ENCODE assay signal across 15 cellular contexts in genomic region chr13:97340399-97340798, GRCh38.
DNase-seq lines count a peak whose midpoint lies in the region; ATAC-seq, FAIRE-seq and TF ChIP-seq lines count a peak whose summit lies in the region.
"Had no signal": no experiment of that assay in that cellular context is flagged by ENCODE, and none has a peak within 500 bp of the region (broad histone marks: within the 10 kb centered on the region; RNA-seq: fewer than 3 reads in every experiment).

No MANE protein-coding gene starts in this region.

- no peaks in the 10 kb centered on the region for H3K4me1 Mint-ChIP-seq in MCF 10A (ENCODE audit: insufficient read depth, unreplicated experiment)

- no peak overlapping the region for H3K27ac Mint-ChIP-seq in MCF 10A (ENCODE audit: low read depth, unreplicated experiment)
- H3K27ac Mint-ChIP-seq: activated naive CD4-positive, alpha-beta T cell treated with anti-CD3 and anti-CD28 coated beads, Interleukin-2, amount 50 U/mL, for 72 hours; T-helper 2 cell treated with Interferon-gamma antibody and Interleukin-4, amounts not matched to agents 5 μg/mL and 100 μg/mL, for 36 hours had no signal

- H3K9me3 Mint-ChIP-seq in MCF 10A (ENCODE audit: unreplicated experiment) = no peaks in the 10 kb centered on the region
- H3K9me3 Mint-ChIP-seq: activated naive CD4-positive, alpha-beta T cell treated with anti-CD3 and anti-CD28 coated beads, Interleukin-2, amount 50 U/mL, for 72 hours; T-helper 2 cell treated with Interferon-gamma antibody and Interleukin-4, amounts not matched to agents 5 μg/mL and 100 μg/mL, for 36 hours had no signal

- peak; percentile 60 for ATAC-seq in HG03460 (IDR thresholded peaks at IDR 0.05; ENCODE audit: unreplicated experiment)
- ATAC-seq: activated naive CD4-positive, alpha-beta T cell treated with anti-CD3 and anti-CD28 coated beads, Interleukin-2, amount 50 U/mL, for 72 hours had no signal

- H3K36me3 ChIP-seq in breast epithelium = no peaks in the 10 kb centered on the region
- no peaks in the 10 kb centered on the region for H3K36me3 ChIP-seq in hepatocyte (replicated peaks; ENCODE audit: insufficient read depth, low read depth)
- peaks cover 0 to 19% (median 0%) of the 10 kb centered on the region in 3 donors for H3K36me3 ChIP-seq in tibial nerve

- no peaks in the 10 kb centered on the region for H3K27me3 Mint-ChIP-seq in MCF 10A (ENCODE audit: insufficient read depth, unreplicated experiment)

- no peak for TF ChIP-seq EP300 in tibial nerve (IDR thresholded peaks at IDR 0.05)

- TF ChIP-seq POLR2A in breast epithelium (IDR thresholded peaks at IDR 0.05) (no peak), tibial nerve (IDR thresholded peaks at IDR 0.05) (no peak), GM12891 (IDR thresholded peaks at IDR 0.05; ENCODE audit: low read depth, low read length) (no peak)

- peak overlapping the region; percentile 2 to 36 for H3K27ac ChIP-seq in breast epithelium
- peak overlapping the region; percentile 77 for H3K27ac ChIP-seq in hepatocyte
- peak overlapping the region in 3 of 4 donors; percentile 67 to 83 (median 79) for H3K27ac ChIP-seq in tibial nerve
- H3K27ac ChIP-seq: KMS-11 had no signal

- no peak overlapping the region for H2AFZ ChIP-seq in hepatocyte

- no peaks in the 10 kb centered on the region for H3K4me1 ChIP-seq in breast epithelium
- H3K4me1 ChIP-seq in hepatocyte (ENCODE audit: insufficient read depth) = peaks cover 12% of the 10 kb centered on the region
- peaks cover 7 to 78% (median 26%) of the 10 kb centered on the region in 4 donors for H3K4me1 ChIP-seq in tibial nerve

- intact Hi-C loops in breast epithelium (cut with DNase I; ENCODE audit: low total_unique reads) (loop anchor here (10.0 kb wide), 1 partner anchor 226 kb away; no protein-coding TSS in a partner anchor), MCF 10A (cut with micrococcal nuclease) (loop anchor here (5.0 kb wide), 2 partner anchors 308 to 323 kb away; no protein-coding TSS in a partner anchor)

- H3K9me3 ChIP-seq in breast epithelium = no peaks in the 10 kb centered on the region
- no peaks in the 10 kb centered on the region for H3K9me3 ChIP-seq in hepatocyte (ENCODE audit: low read depth)
- H3K9me3 ChIP-seq in tibial nerve = no peaks in the 10 kb centered on the region

- H3K4me3 ChIP-seq in breast epithelium (no peak overlapping the region), hepatocyte (no peak overlapping the region), tibial nerve (no peak overlapping the region)

- no peaks in the 10 kb centered on the region for H3K27me3 ChIP-seq in breast epithelium
- H3K27me3 ChIP-seq in hepatocyte = no peaks in the 10 kb centered on the region
- no peaks in the 10 kb centered on the region for H3K27me3 ChIP-seq in tibial nerve

- POLR2A ChIA-PET in MCF 10A (lab: Yijun Ruan, JAX) = interaction anchor here (7.0 kb wide), 1 partner anchor 117 kb away, joined by 107 read pairs; the partner anchor contains the start of gene MBNL2

- no TSS peak for BruUV-seq in MCF 10A (replicated peaks; lab: Mats Ljungman, UMichigan)

- TF ChIP-seq CTCF in breast epithelium (IDR thresholded peaks at IDR 0.05) (no peak), MCF 10A (IDR thresholded peaks at IDR 0.05; ENCODE audit: unreplicated experiment) (no peak), hepatocyte (IDR thresholded peaks at IDR 0.05; ENCODE audit: poor library complexity) (no peak), tibial nerve (IDR thresholded peaks at IDR 0.05) (no peak)

- WGBS in hepatocyte (ENCODE audit: low lambda C conversion rate, missing lambda C conversion rate) = 74% methylated on average over 1 of the region's 1 CpG
- 58 to 77% methylated on average over 1 of the region's 1 CpG for WGBS in tibial nerve, 2 donors

- no peak for DNase-seq in breast epithelium (ENCODE audit: low spot score in 2 of 2)
- DNase-seq in MCF 10A (ENCODE audit: unreplicated experiment) = no peak
- no peak for DNase-seq in hepatocyte (ENCODE audit: low spot score)
- DNase-seq in tibial nerve (ENCODE audit: low spot score in 2 of 2) = no peak
- DNase-seq in GM12891 (ENCODE audit: insufficient read length, low spot score) = no peak
- DNase-seq in activated CD8-positive, alpha-beta memory T cell treated with anti-CD3 and anti-CD28 coated beads, Interleukin-2, amount 50 U/mL, for 4 hours = no peak
- DNase-seq in activated T-cell treated with anti-CD3 and anti-CD28 coated beads, Interleukin-2, amount 50 U/mL, for 1 hour = no peak
- DNase-seq: DMS153, GOT3, NCI-H2081 treated with DMSO at 0.1 percent for 48 hours had no signal

- H3K4me2 ChIP-seq in hepatocyte = peak overlapping the region; percentile 15
- H3K4me2 ChIP-seq: KMS-11 had no signal

- CTCF ChIA-PET in MCF 10A (lab: Yijun Ruan, JAX) = interaction anchor here (0.7 to 6.8 kb wide), 4 partner anchors 106 to 228 kb away, joined by 3 to 175 read pairs (median 23); partner anchors contain the start of gene MBNL2

- no peak overlapping the region for H3K4me3 Mint-ChIP-seq in MCF 10A (ENCODE audit: unreplicated experiment)
- H3K4me3 Mint-ChIP-seq: T-helper 2 cell treated with Interferon-gamma antibody and Interleukin-4, amounts not matched to agents 5 μg/mL and 100 μg/mL, for 36 hours had no signal

- no peaks in the 10 kb centered on the region for H3K36me3 Mint-ChIP-seq in MCF 10A (ENCODE audit: insufficient read depth, unreplicated experiment)
- H3K36me3 Mint-ChIP-seq: activated naive CD4-positive, alpha-beta T cell treated with anti-CD3 and anti-CD28 coated beads, Interleukin-2, amount 50 U/mL, for 72 hours had no signal

- no peak for FAIRE-seq in GM12891 (lab: Jason Lieb, UNC)
- FAIRE-seq: A204.1 had no signal

- H3K79me2 ChIP-seq in hepatocyte = peaks cover 43% of the 10 kb centered on the region

- no peaks in the 10 kb centered on the region for H4K20me1 ChIP-seq in hepatocyte (ENCODE audit: insufficient read depth, poor library complexity, severe bottlenecking)

- H3K9me2 ChIP-seq in hepatocyte (replicated peaks; ENCODE audit: insufficient read depth) = no peaks in the 10 kb centered on the region

TF ChIP-seq in GM12891, 5 proteins besides CTCF, POLR2A, EP300 and RAD21:
- TF ChIP-seq SPI1 (IDR thresholded peaks at IDR 0.05; ENCODE audit: low read depth, low read length) = no peak
- TF ChIP-seq TAF1 (IDR thresholded peaks at IDR 0.05; ENCODE audit: low read depth, low read length) = no peak
- no peak for TF ChIP-seq PAX5 (IDR thresholded peaks at IDR 0.05; ENCODE audit: insufficient read depth, low read length, severe bottlenecking)
- no peak for TF ChIP-seq POLR2AphosphoS5 (IDR thresholded peaks at IDR 0.05; ENCODE audit: low read depth, low read length)
- TF ChIP-seq POU2F2 (IDR thresholded peaks at IDR 0.05; ENCODE audit: low read depth, low read length) = no peak

Comparison
In these comparisons a context has a peak if more than half of its experiments do, and no peak if none do; other contexts are left out.
1. H3K27ac ChIP-seq: peak in every context shown above with its lines; median percentile 79 in tibial nerve; 77 in hepatocyte; 19 in breast epithelium.